ENCODE assay signal across 9 cellular contexts in genomic region chr12:110199360-110200123, GRCh38.
DNase-seq lines count a peak whose midpoint lies in the region; ATAC-seq lines count a peak whose summit lies in the region.
"Had no signal": no experiment of that assay in that cellular context is flagged by ENCODE, and none has a peak within 500 bp of the region (broad histone marks: within the 10 kb centered on the region; RNA-seq: fewer than 3 reads in every experiment).

No MANE protein-coding gene starts in this region.

- DNase-seq in NOMO-1 (lab: John Stamatoyannopoulos, UW; ENCODE audit: unreplicated experiment in 2 of 2) (peak; percentile 3 to 40), NOMO-1 treated with dmso at 0.1 percent for 144 hours (lab: John Stamatoyannopoulos, UW; ENCODE audit: unreplicated experiment) (no peak), NCI-H146 (lab: John Stamatoyannopoulos, UW) (peak; percentile 73), dermis blood vessel endothelial cell (peak; percentile 94), pulmonary artery endothelial cell (ENCODE audit: low read depth, low spot score) (peak; percentile 72), NCI-H187 treated with DMSO at 0.1 percent for 48 hours (lab: John Stamatoyannopoulos, UW) (no peak), cerebellum (ENCODE audit: low spot score) (no peak)
- DNase-seq: aorta had no signal

- ATAC-seq in GM19328 (IDR thresholded peaks at IDR 0.05; ENCODE audit: unreplicated experiment): no peak

Comparison
In these comparisons a context has a peak if more than half of its experiments do, and no peak if none do; other contexts are left out.
1. DNase-seq: peak in NOMO-1 (2 of 2), NCI-H146 (single experiment), dermis blood vessel endothelial cell (single experiment) and pulmonary artery endothelial cell (single experiment); none in NOMO-1 treated with dmso at 0.1 percent for 144 hours (single experiment), NCI-H187 treated with DMSO at 0.1 percent for 48 hours (single experiment) and cerebellum (single experiment).